In genomic region chr11:116913000-116913399, GRCh38 we compare ENCODE assay signal across 12 cellular contexts.
DNase-seq lines count a peak whose midpoint lies in the region; ATAC-seq and TF ChIP-seq lines count a peak whose summit lies in the region.
"Had no signal": no experiment of that assay in that cellular context is flagged by ENCODE, and none has a peak within 500 bp of the region (broad histone marks: within the 10 kb centered on the region; RNA-seq: fewer than 3 reads in every experiment).

No MANE protein-coding gene starts in this region.

- no peak for TF ChIP-seq CTCF in fibroblast of pulmonary artery (IDR thresholded peaks at IDR 0.05; ENCODE audit: low read length, missing control alignments)
- TF ChIP-seq CTCF in stomach (IDR thresholded peaks at IDR 0.05), result no peak

- peak overlapping the region in 3 of 5 donors; percentile 11 to 51 (median 25) for H3K27ac ChIP-seq in stomach

- H3K27me3 ChIP-seq in stomach, result no peaks in the 10 kb centered on the region

- H3K9me3 ChIP-seq in stomach, result no peaks in the 10 kb centered on the region

- ATAC-seq in GM19035 (IDR thresholded peaks at IDR 0.05; ENCODE audit: unreplicated experiment) (no peak), GM18519 (IDR thresholded peaks at IDR 0.05; ENCODE audit: low FRiP score, unreplicated experiment) (no peak), GM21367 (IDR thresholded peaks at IDR 0.05; ENCODE audit: unreplicated experiment) (no peak)

- H3K4me1 ChIP-seq in stomach, result peaks cover 0 to 38% (median 17%) of the 10 kb centered on the region in 4 donors

- H3K36me3 ChIP-seq in stomach, result no peaks in the 10 kb centered on the region

- intact Hi-C loops in stomach (cut with DNase I; ENCODE audit: low total_unique reads), result no loop called here

- no peak for TF ChIP-seq EP300 in stomach (IDR thresholded peaks at IDR 0.05)

- no peak for TF ChIP-seq POLR2A in stomach (IDR thresholded peaks at IDR 0.05)

- H3K4me3 ChIP-seq in fibroblast of pulmonary artery (replicated peaks; ENCODE audit: low read depth, low read length) (no peak overlapping the region), stomach (no peak overlapping the region)

- DNase-seq in SIG-M5 treated with dmso at 0.1 percent for 504 hours (lab: John Stamatoyannopoulos, UW; ENCODE audit: unreplicated experiment), result peak; percentile 33
- DNase-seq in SIG-M5 (lab: John Stamatoyannopoulos, UW), result no peak
- DNase-seq in SKM-1 (lab: John Stamatoyannopoulos, UW; ENCODE audit: unreplicated experiment), result peak; percentile 59
- peak; percentile 77 for DNase-seq in fibroblast of pulmonary artery (ENCODE audit: low read depth)
- DNase-seq in stomach, result no peak
- DNase-seq: islet precursor cell; NCI-H187; NK-92 treated with Interleukin-12 subunit alpha and Interleukin-12 subunit beta, amount 100 ng/mL, for 24 hours; stimulated activated CD4-positive, alpha-beta T cell treated with anti-CD3 and anti-CD28 coated beads, Interleukin-2, amount 100 ng/mL, for 48 hours had no signal

Comparison
In these comparisons a context has a peak if more than half of its experiments do, and no peak if none do; other contexts are left out.
1. DNase-seq: peak in SIG-M5 treated with dmso at 0.1 percent for 504 hours (single experiment), SKM-1 (single experiment) and fibroblast of pulmonary artery (single experiment); none in SIG-M5 (single experiment) and stomach (single experiment).